22 cellular contexts compared by ENCODE assay signal in the genomic region with DNA sequence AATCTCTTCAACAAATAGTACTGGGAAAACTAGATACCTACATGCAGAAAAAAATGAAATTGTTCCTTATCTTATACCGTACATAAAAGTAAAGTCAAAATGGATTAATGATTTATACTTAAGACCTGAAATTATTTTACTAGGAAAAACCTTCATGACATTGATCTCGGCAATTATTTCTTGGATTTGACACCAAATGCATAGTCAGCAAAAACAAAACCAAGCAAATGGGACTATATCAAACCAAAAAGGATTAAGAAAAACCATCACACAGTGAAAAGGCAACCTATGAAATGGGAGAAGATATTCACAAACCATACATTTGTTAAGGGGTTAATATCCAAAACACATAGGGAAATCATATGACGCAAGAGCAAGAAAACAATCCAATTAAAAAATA.
A peak's percentile ranks its signal among the peaks of the same experiment; 100 is the strongest.
DNase-seq lines count a peak whose midpoint lies in the region; ATAC-seq, FAIRE-seq and TF ChIP-seq lines count a peak whose summit lies in the region.
"Had no signal": no experiment of that assay in that cellular context is flagged by ENCODE, and none has a peak within 500 bp of the region (broad histone marks: within the 10 kb centered on the region; RNA-seq: fewer than 3 reads in every experiment).

No MANE protein-coding gene starts in this region.

- no peak overlapping the region for H3K27ac ChIP-seq in A549
- no peak overlapping the region for H3K27ac ChIP-seq in IMR-90 (ENCODE audit: insufficient read depth, low read length)
- H3K27ac ChIP-seq in H1 (ENCODE audit: low read depth, low read length): no peak overlapping the region
- H3K27ac ChIP-seq: BLaER1 treated with 17β-estradiol and CSF1 and Interleukin-3, amounts not matched to agents 10 nM and 100 nM; C4-2B had no signal

- H3K9me1 ChIP-seq in IMR-90 (ENCODE audit: insufficient read depth, low read length): no peaks in the 10 kb centered on the region

- ATAC-seq in A549 (no peak), IMR-90 (ENCODE audit: low read depth) (no peak)
- ATAC-seq: CD8-positive, alpha-beta T cell; GM12878 had no signal

- CTCF ChIA-PET in A549 (lab: Yijun Ruan, JAX): no interaction called here
- CTCF ChIA-PET in IMR-90 (lab: Yijun Ruan, JAX): no interaction called here
- CTCF ChIA-PET in H1 (lab: Charles Lee; ENCODE audit: partially characterized antibody): no interaction called here

- H3K9ac ChIP-seq in IMR-90 (ENCODE audit: low read depth, low read length): no peak overlapping the region
- no peak overlapping the region for H3K9ac ChIP-seq in H1 (replicated peaks in 1 of 4; ENCODE audit: extremely low read depth in 1 of 4, low read depth in 3 of 4, low read length in 3 of 4)
- H3K9ac ChIP-seq: BLaER1 treated with 17β-estradiol and CSF1 and Interleukin-3, amounts not matched to agents 10 nM and 100 nM had no signal

- in situ Hi-C loops in IMR-90 (cut with MboI; ENCODE audit: low sequenced_read_pairs): no loop called here

- intact Hi-C loops in IMR-90 (cut with micrococcal nuclease): no loop called here

- H3K18ac ChIP-seq in IMR-90 (ENCODE audit: low read depth, low read length) (no peak overlapping the region), H1 (ENCODE audit: extremely low read depth, low read length) (no peak overlapping the region)

- TF ChIP-seq EP300 in A549 (IDR thresholded peaks at IDR 0.05): no peak
- TF ChIP-seq EP300 in H1 (IDR thresholded peaks at IDR 0.05; ENCODE audit: borderline replicate concordance in 1 of 2, low read depth in 2 of 2, low read length in 2 of 2): no peak

- POLR2A ChIA-PET in A549 (lab: Yijun Ruan, JAX) (no interaction called here), IMR-90 (lab: Charles Lee; ENCODE audit: unreplicated experiment) (no interaction called here), H1 (lab: Charles Lee; ENCODE audit: partially characterized antibody) (no interaction called here)

- H2BK5ac ChIP-seq in IMR-90 (ENCODE audit: low read depth, low read length, poor library complexity, severe bottlenecking): no peak overlapping the region
- no peak overlapping the region for H2BK5ac ChIP-seq in H1 (ENCODE audit: low read depth, low read length)

- no peaks in the 10 kb centered on the region for H3K79me2 ChIP-seq in H1 (ENCODE audit: control insufficient read depth in 1 of 2, insufficient read depth in 2 of 2, low read length in 2 of 2)

- H3K23ac ChIP-seq in IMR-90 (ENCODE audit: low read depth, low read length) (no peak overlapping the region), H1 (ENCODE audit: insufficient read length) (no peak overlapping the region)

- H2AK5ac ChIP-seq in IMR-90 (ENCODE audit: low read depth, low read length) (no peak overlapping the region), H1 (ENCODE audit: low read depth, low read length) (no peak overlapping the region)

- H3K23me2 ChIP-seq in H1 (ENCODE audit: low read depth, low read length): no peaks in the 10 kb centered on the region

- H3K79me1 ChIP-seq in IMR-90 (ENCODE audit: low read depth in 1 of 2, low read length in 2 of 2) (no peaks in the 10 kb centered on the region), H1 (ENCODE audit: low read depth, low read length) (no peaks in the 10 kb centered on the region)

- H3K56ac ChIP-seq in IMR-90 (ENCODE audit: extremely low read depth, insufficient read depth, low read length) (no peak overlapping the region), H1 (replicated peaks; ENCODE audit: insufficient read length, low read depth, low read length) (no peak overlapping the region)

- H2BK15ac ChIP-seq in IMR-90 (ENCODE audit: low read depth, low read length) (no peak overlapping the region), H1 (ENCODE audit: low read length) (no peak overlapping the region)

- dilution Hi-C loops in IMR-90 (cut with HindIII; ENCODE audit: low sequenced_read_pairs, unreplicated experiment): no loop called here

- H2AFZ ChIP-seq in IMR-90 (replicated peaks; ENCODE audit: low read length, poor library complexity): no peak overlapping the region
- H2AFZ ChIP-seq in H1 (ENCODE audit: low read length): no peak overlapping the region

- H3K4me3 ChIP-seq in A549 (no peak overlapping the region), IMR-90 (ENCODE audit: insufficient read depth, low read depth, low read length) (no peak overlapping the region), H1 (ENCODE audit: extremely low read depth in 1 of 4, insufficient read depth in 2 of 4, low read depth in 3 of 4, low read length in 4 of 4) (no peak overlapping the region)
- H3K4me3 ChIP-seq: BLaER1 treated with 17β-estradiol and CSF1 and Interleukin-3, amounts not matched to agents 10 nM and 100 nM; GM12878 had no signal

- WGBS in A549 (ENCODE audit: missing lambda C conversion rate): 29% methylated on average over 3 of the region's 3 CpGs
- no CpG with 5 or more reads among the region's 3 CpGs for WGBS in IMR-90 (ENCODE audit: extremely low coverage in 2 of 2, insufficient read length in 1 of 2), 2 experiments
- 92% methylated on average over 3 of the region's 3 CpGs; no CpG with 5 or more reads in 1 of the 2 experiments for WGBS in H1 (ENCODE audit: extremely low coverage in 1 of 2, insufficient coverage in 1 of 2, insufficient read length in 1 of 2, insufficient replicate concordance in 2 of 2, low coverage in 1 of 2, low lambda C conversion rate in 2 of 2, missing lambda C conversion rate in 1 of 2), 2 experiments

- no peak for TF ChIP-seq CTCF in A549 (IDR thresholded peaks at IDR 0.05)
- TF ChIP-seq CTCF in IMR-90 (conservative IDR thresholded peaks at IDR 0.05; ENCODE audit: low read depth, low read length): no peak
- TF ChIP-seq CTCF in H1 (IDR thresholded peaks at IDR 0.05; ENCODE audit: control extremely low read depth in 1 of 3, insufficient read depth in 1 of 3, low read depth in 1 of 3, low read length in 3 of 3): no peak

- H3K9me3 ChIP-seq in A549: no peaks in the 10 kb centered on the region
- H3K9me3 ChIP-seq in IMR-90 (ENCODE audit: control insufficient read depth, insufficient read depth, low read length): no peaks in the 10 kb centered on the region
- no peaks in the 10 kb centered on the region for H3K9me3 ChIP-seq in H1 (ENCODE audit: insufficient read depth in 2 of 2, low read depth in 1 of 2, low read length in 1 of 2)

- DNase-seq in A549 (ENCODE audit: low read depth in 1 of 2, low spot score in 1 of 2) (no peak), IMR-90 (no peak), H1 (ENCODE audit: low read depth in 1 of 2, low spot score in 2 of 2) (no peak), GM12891 (ENCODE audit: insufficient read length, low spot score) (no peak), GM19238 (ENCODE audit: insufficient read length, low spot score) (no peak)
- DNase-seq: 8988T; AML-193; Caco-2; Calu3; CD4-positive, alpha-beta T cell; CD8-positive, alpha-beta T cell; DMS153; DMS53; DMS79; DND-41; EL; GDM1 had no signal

- no peak overlapping the region for H2BK20ac ChIP-seq in IMR-90 (ENCODE audit: low read depth, low read length)
- H2BK20ac ChIP-seq in H1 (ENCODE audit: low read length): no peak overlapping the region

- H3K4me1 ChIP-seq in A549: no peaks in the 10 kb centered on the region
- no peaks in the 10 kb centered on the region for H3K4me1 ChIP-seq in IMR-90 (ENCODE audit: control insufficient read depth, insufficient read depth, low read length)
- H3K4me1 ChIP-seq in H1 (replicated peaks in 1 of 4; ENCODE audit: control insufficient read depth in 3 of 4, insufficient read depth in 4 of 4, low read length in 3 of 4): peaks cover 0 to 5% (median 0%) of the 10 kb centered on the region in 4 experiments; a peak in 3 of 7 replicates
- H3K4me1 ChIP-seq: BLaER1 treated with 17β-estradiol and CSF1 and Interleukin-3, amounts not matched to agents 10 nM and 100 nM; Caco-2 had no signal

- H2AK9ac ChIP-seq in IMR-90 (replicated peaks; ENCODE audit: low read depth, low read length, poor library complexity): no peak overlapping the region

- H4K5ac ChIP-seq in IMR-90 (ENCODE audit: low read depth, low read length) (no peak overlapping the region), H1 (ENCODE audit: insufficient read length, low read depth, low read length) (no peak overlapping the region)

- H3K14ac ChIP-seq in IMR-90 (replicated peaks; ENCODE audit: low read depth, low read length) (no peak overlapping the region), H1 (ENCODE audit: insufficient read length) (no peak overlapping the region)

- H3K36me3 ChIP-seq in IMR-90 (ENCODE audit: control insufficient read depth, insufficient read depth, low read length) (no peaks in the 10 kb centered on the region), H1 (ENCODE audit: control insufficient read depth in 2 of 4, insufficient read depth in 4 of 4, low read length in 3 of 4) (no peaks in the 10 kb centered on the region)
- H3K36me3 ChIP-seq: BLaER1 treated with 17β-estradiol and CSF1 and Interleukin-3, amounts not matched to agents 10 nM and 100 nM had no signal

- H4K20me1 ChIP-seq in IMR-90 (ENCODE audit: insufficient read depth, low read length): no peaks in the 10 kb centered on the region
- no peaks in the 10 kb centered on the region for H4K20me1 ChIP-seq in H1 (replicated peaks in 1 of 2; ENCODE audit: control insufficient read depth in 1 of 2, insufficient read depth in 2 of 2, low read length in 2 of 2)
- H4K20me1 ChIP-seq: BLaER1 treated with 17β-estradiol and CSF1 and Interleukin-3, amounts not matched to agents 10 nM and 100 nM had no signal

- peak; percentile 13 for FAIRE-seq in A549 (lab: Jason Lieb, UNC)
- FAIRE-seq in H1 (lab: Jason Lieb, UNC): no peak
- FAIRE-seq in GM12891 (lab: Jason Lieb, UNC): no peak
- FAIRE-seq: A204.1, D721Med, GM12878 had no signal

- no peak for TF ChIP-seq POLR2A in A549 (IDR thresholded peaks at IDR 0.05; ENCODE audit: low read length)
- no peak for TF ChIP-seq POLR2A in IMR-90 (IDR thresholded peaks at IDR 0.05; ENCODE audit: low read depth, low read length)
- no peak for TF ChIP-seq POLR2A in H1 (IDR thresholded peaks at IDR 0.05; ENCODE audit: control extremely low read depth in 1 of 2, low read depth in 2 of 2, low read length in 2 of 2)
- no peak for TF ChIP-seq POLR2A in GM12891 (IDR thresholded peaks at IDR 0.05; ENCODE audit: low read depth, low read length)

- H3K27me3 ChIP-seq in IMR-90 (ENCODE audit: control insufficient read depth, insufficient read depth, low read length): no peaks in the 10 kb centered on the region; the same call in 1 of the 2 replicates
- H3K27me3 ChIP-seq in H1 (replicated peaks in 1 of 4; ENCODE audit: control insufficient read depth in 3 of 4, extremely low read depth in 1 of 4, insufficient read depth in 3 of 4, low read length in 3 of 4): no peaks in the 10 kb centered on the region
- H3K27me3 ChIP-seq: BLaER1 treated with 17β-estradiol and CSF1 and Interleukin-3, amounts not matched to agents 10 nM and 100 nM had no signal

- H2BK120ac ChIP-seq in IMR-90 (ENCODE audit: low read depth, low read length): no peak overlapping the region
- H2BK120ac ChIP-seq in H1 (replicated peaks; ENCODE audit: low read depth, low read length): no peak overlapping the region

- H3K4me2 ChIP-seq in A549 (no peak overlapping the region), IMR-90 (ENCODE audit: low read depth, low read length) (no peak overlapping the region), H1 (ENCODE audit: insufficient read depth in 1 of 2, low read depth in 2 of 2, low read length in 2 of 2) (no peak overlapping the region)
- H3K4me2 ChIP-seq: BLaER1 treated with 17β-estradiol and CSF1 and Interleukin-3, amounts not matched to agents 10 nM and 100 nM had no signal

- no peak overlapping the region for H2BK12ac ChIP-seq in H1 (ENCODE audit: low read depth, low read length)

- H3K4ac ChIP-seq in IMR-90 (ENCODE audit: low read depth, low read length) (no peak overlapping the region), H1 (replicated peaks; ENCODE audit: insufficient read length, low read depth, low read length) (no peak overlapping the region)

- no peak overlapping the region for H4K91ac ChIP-seq in IMR-90 (ENCODE audit: insufficient read depth, low read depth, low read length)
- H4K91ac ChIP-seq in H1 (replicated peaks; ENCODE audit: insufficient read length, low read length): no peak overlapping the region

- H4K8ac ChIP-seq in IMR-90 (ENCODE audit: low read depth in 2 of 2, low read length in 2 of 2) (no peak overlapping the region), H1 (ENCODE audit: extremely low read depth, insufficient read depth, low read length) (no peak overlapping the region)

- no peak for TF ChIP-seq RAD21 in A549 (conservative IDR thresholded peaks at IDR 0.05 in 1 of 2, IDR thresholded peaks at IDR 0.05 in 1 of 2)
- no peak for TF ChIP-seq RAD21 in IMR-90 (IDR thresholded peaks at IDR 0.05; ENCODE audit: low read length)
- no peak for TF ChIP-seq RAD21 in H1 (IDR thresholded peaks at IDR 0.05 in 1 of 2, conservative IDR thresholded peaks at IDR 0.05 in 1 of 2; ENCODE audit: low read depth in 2 of 2, low read length in 2 of 2)

- BruUV-seq in IMR-90 (replicated peaks; lab: Mats Ljungman, UMichigan): no TSS peak

Comparison
In these comparisons a context has a peak if more than half of its experiments do, and no peak if none do; other contexts are left out.
1. Of the 18 proteins assayed by ChIP-seq in both H1 and A549: peak only in H1: none; only in A549: none; in both: MAFK; in neither: 17.